Comparison of ENCODE assay signal across 8 cellular contexts in the genomic region with DNA sequence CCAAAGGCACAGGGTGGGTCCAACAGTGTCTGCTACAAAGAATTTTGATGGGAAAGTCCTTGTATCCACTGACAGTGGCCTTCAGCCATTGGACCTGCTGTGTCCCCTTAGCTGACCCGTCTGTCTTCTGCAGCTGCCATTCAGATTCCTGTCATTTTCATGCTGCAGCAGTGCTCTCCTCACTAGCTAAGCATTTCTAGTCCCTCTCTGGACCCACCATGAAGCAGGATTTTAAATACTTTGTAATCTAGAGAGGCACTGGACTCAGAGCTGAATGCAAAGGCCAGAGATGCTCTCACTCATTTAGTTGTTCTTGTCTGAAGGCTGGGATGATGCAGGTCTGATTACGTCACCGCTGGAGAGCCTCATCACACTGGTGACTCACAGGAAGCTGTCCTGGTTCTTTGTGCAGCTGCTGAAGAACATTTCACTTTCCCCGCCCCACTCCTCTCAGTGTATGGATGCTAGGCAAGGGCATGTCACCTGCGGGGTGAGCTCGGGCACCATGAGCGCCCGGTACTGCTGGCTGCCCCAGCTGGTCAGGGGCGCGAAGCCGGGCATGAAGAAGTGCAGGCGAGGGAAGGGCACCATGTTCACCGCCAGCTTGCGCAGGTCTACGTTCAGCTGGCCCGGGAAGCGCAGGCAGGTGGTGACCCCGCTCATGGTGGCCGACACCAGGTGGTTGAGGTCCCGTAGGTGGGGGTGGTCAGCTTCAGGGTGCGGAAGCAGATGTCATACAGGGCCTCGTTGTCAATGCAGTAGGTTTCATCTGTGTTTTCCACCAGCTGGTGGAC. TPM values are rescaled to one million over a fixed set of nuclear protein-coding genes. Genes with fewer than 3 reads are reported as not detected.
DNase-seq lines count a peak whose midpoint lies in the region; ATAC-seq and TF ChIP-seq lines count a peak whose summit lies in the region.

No MANE protein-coding gene starts in this region.

- peaks cover 14% of the 10 kb centered on the region for H3K27me3 Mint-ChIP-seq in activated naive CD8-positive, alpha-beta T cell treated with anti-CD3 and anti-CD28 coated beads for 36 hours

- H3K9me3 ChIP-seq in lung (ENCODE audit: control insufficient read depth in 2 of 2, insufficient read depth in 1 of 2, low read length in 1 of 2): no peaks in the 10 kb centered on the region

- H3K4me3 Mint-ChIP-seq in activated naive CD8-positive, alpha-beta T cell treated with anti-CD3 and anti-CD28 coated beads for 36 hours: no peak overlapping the region

- H3K36me3 ChIP-seq in lung (ENCODE audit: control insufficient read depth in 2 of 2, insufficient read depth in 2 of 2, low read length in 2 of 2): no peaks in the 10 kb centered on the region

- no peak for TF ChIP-seq CTCF in lung (IDR thresholded peaks at IDR 0.05; ENCODE audit: control extremely low read depth, extremely low read depth)
- no peak for TF ChIP-seq CTCF in GM20000 (IDR thresholded peaks at IDR 0.05; ENCODE audit: extremely low read depth, missing control alignments)

- H3K27ac ChIP-seq in lung (ENCODE audit: low read depth in 1 of 2, low read length in 1 of 2): no peak overlapping the region

- H3K4me3 ChIP-seq in lung: no peak overlapping the region

- no peaks in the 10 kb centered on the region for H3K9me3 Mint-ChIP-seq in activated naive CD8-positive, alpha-beta T cell treated with anti-CD3 and anti-CD28 coated beads for 36 hours

- ATAC-seq in lung (ENCODE audit: insufficient read depth, low FRiP score): peak; percentile 47
- ATAC-seq in GM19395 (IDR thresholded peaks at IDR 0.05; ENCODE audit: unreplicated experiment): no peak
- no peak for ATAC-seq in GM21528 (IDR thresholded peaks at IDR 0.05; ENCODE audit: low FRiP score, unreplicated experiment)

- 88 to 90% methylated on average over 21 to 22 of the region's 22 CpGs for WGBS in lung, 2 donors

- DNase-seq in Daoy (ENCODE audit: low read depth) (peak; percentile 92), NCI-H2227 (lab: John Stamatoyannopoulos, UW; ENCODE audit: unreplicated experiment) (peak; percentile 28), lung (ENCODE audit: low spot score) (no peak), NCI-H526 treated with DMSO at 0.1 percent for 48 hours (lab: John Stamatoyannopoulos, UW) (no peak), GM20000 (ENCODE audit: low spot score) (no peak)
- DNase-seq in activated naive CD8-positive, alpha-beta T cell treated with anti-CD3 and anti-CD28 coated beads for 36 hours: peak; percentile 36

- H3K27ac Mint-ChIP-seq in activated naive CD8-positive, alpha-beta T cell treated with anti-CD3 and anti-CD28 coated beads for 36 hours: no peak overlapping the region

- no peaks in the 10 kb centered on the region for H3K36me3 Mint-ChIP-seq in activated naive CD8-positive, alpha-beta T cell treated with anti-CD3 and anti-CD28 coated beads for 36 hours

- H3K4me1 ChIP-seq in lung (ENCODE audit: control insufficient read depth in 2 of 2, insufficient read depth in 2 of 2, low read length in 2 of 2): no peaks in the 10 kb centered on the region

- no peaks in the 10 kb centered on the region for H3K27me3 ChIP-seq in lung (ENCODE audit: control insufficient read depth, insufficient read depth)

- H3K4me1 Mint-ChIP-seq in activated naive CD8-positive, alpha-beta T cell treated with anti-CD3 and anti-CD28 coated beads for 36 hours: peaks cover 3% of the 10 kb centered on the region

RNA-seq across cellular contexts. Expression of a gene that starts 19.4 kb away (rescaled TPM):
- 145 and 146 TPM in 2 replicates for total RNA-seq in Daoy (2014; rRNA removed; shearing (Covaris generic))
- 1 to 10 TPM; 1.8 to 2.0 TPM for total RNA-seq in activated naive CD8-positive, alpha-beta T cell treated with anti-CD3 and anti-CD28 coated beads for 36 hours
- total RNA-seq in lung: 10 to 100 TPM; 19.7 to 53.5 TPM
- 10 to 100 TPM; 10.8 to 40.6 TPM for polyA plus RNA-seq in lung

RNA-seq across cellular contexts. Expression of a gene that starts 50.7 kb away (rescaled TPM):
- total RNA-seq in Daoy (2014; rRNA removed; shearing (Covaris generic)): 104 TPM in 2 replicates
- under 1 TPM; 0.25 to 0.28 TPM for total RNA-seq in activated naive CD8-positive, alpha-beta T cell treated with anti-CD3 and anti-CD28 coated beads for 36 hours
- total RNA-seq in lung: 1 to 10 TPM; 2.8 to 4.3 TPM
- 1 to 10 TPM in 1 of 2 donors, under 1 TPM in 1; 0.85 to 2.4 TPM for polyA plus RNA-seq in lung

RNA-seq across cellular contexts. Expression of a gene that starts 58.2 kb away (rescaled TPM):
- 20.0 and 20.4 TPM in 2 replicates for total RNA-seq in Daoy (2014; rRNA removed; shearing (Covaris generic))
- 10 to 100 TPM in 1 of 2 experiments, 1 to 10 TPM in 1; 9.3 to 11.2 TPM for total RNA-seq in activated naive CD8-positive, alpha-beta T cell treated with anti-CD3 and anti-CD28 coated beads for 36 hours
- 10 to 100 TPM; 14.2 to 14.9 TPM for total RNA-seq in lung
- polyA plus RNA-seq in lung: 10 to 100 TPM in 1 of 2 donors, 1 to 10 TPM in 1; 6.0 to 11.7 TPM

Comparison
In these comparisons a context has a peak if more than half of its experiments do, and no peak if none do; other contexts are left out.
1. DNase-seq: peak in Daoy (single experiment), NCI-H2227 (single experiment) and activated naive CD8-positive, alpha-beta T cell treated with anti-CD3 and anti-CD28 coated beads for 36 hours (single experiment); none in lung (single experiment), NCI-H526 treated with DMSO at 0.1 percent for 48 hours (single experiment) and GM20000 (single experiment).
2. RNA of a gene that starts 19.4 kb away (total RNA-seq): 145 to 146 TPM in Daoy and 19.7 to 53.5 TPM in lung; 1.8 to 2.0 TPM in activated naive CD8-positive, alpha-beta T cell treated with anti-CD3 and anti-CD28 coated beads for 36 hours; every median in the first group is over 4 times any median in the second.
3. RNA of a gene that starts 50.7 kb away (total RNA-seq): 104 TPM in Daoy; 2.8 to 4.3 TPM in lung and 0.25 to 0.28 TPM in activated naive CD8-positive, alpha-beta T cell treated with anti-CD3 and anti-CD28 coated beads for 36 hours; every median in the first group is over 10 times any median in the second.